ENCODE assay signal across 8 cellular contexts in the genomic region with DNA sequence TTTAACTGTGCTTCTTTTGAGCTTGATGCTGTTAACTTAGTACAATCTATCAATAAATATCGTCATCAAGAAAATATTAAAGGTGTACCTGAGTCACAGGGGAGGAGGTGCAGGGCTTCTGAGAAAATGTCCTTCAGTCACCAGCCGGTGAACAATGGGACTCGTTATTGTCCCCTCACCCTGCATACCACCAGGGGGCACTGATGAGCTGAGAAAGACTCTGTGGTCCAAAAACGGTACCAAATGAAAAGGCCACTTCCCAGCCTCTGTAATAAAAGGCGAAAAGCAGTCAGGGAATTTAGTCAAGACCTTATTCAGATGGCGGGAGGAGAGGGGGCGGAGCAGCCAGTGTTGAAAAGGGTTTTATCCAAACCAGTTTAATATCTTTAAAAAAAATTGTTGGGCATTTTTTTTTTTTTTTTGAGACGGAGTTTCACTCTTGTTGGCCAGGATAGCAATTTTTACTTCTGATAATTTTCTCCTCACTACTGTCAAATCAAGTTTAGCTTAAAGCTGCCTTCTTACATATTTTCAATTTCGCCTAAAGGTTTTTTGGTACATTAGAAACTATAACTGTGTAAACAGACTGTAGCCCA.
DNase-seq lines count a peak whose midpoint lies in the region; ATAC-seq and TF ChIP-seq lines count a peak whose summit lies in the region.

No MANE protein-coding gene starts in this region.

- in situ Hi-C loops in T47D (cut with HindIII; ENCODE audit: low pct_unique_long_range_greater_than_20kb, low sequenced_read_pairs), result no loop called here

- DNase-seq in AG04449 (ENCODE audit: low read depth, low spot score) (no peak), GM03348 (ENCODE audit: low spot score) (peak; percentile 85), OCI-M1 (lab: John Stamatoyannopoulos, UW) (peak; percentile 69), T47D (ENCODE audit: low read depth in 1 of 2, low spot score in 1 of 2) (peak; percentile 65 to 69), left lobe of liver (ENCODE audit: low spot score) (peak; percentile 58)
- DNase-seq in stimulated activated CD8-positive, alpha-beta memory T cell treated with anti-CD3 and anti-CD28 coated beads, Interleukin-4, amount 100 ng/mL, for 48 hours, result peak; percentile 79
- DNase-seq in effector CD8-positive, alpha-beta T cell (lab: John Stamatoyannopoulos, UW), result no peak

- ATAC-seq in HG03280 (IDR thresholded peaks at IDR 0.05; ENCODE audit: unreplicated experiment) (peak; percentile 51), left lobe of liver (peak; percentile 93)

- peak; percentile 73 for TF ChIP-seq CTCF in AG04449 (IDR thresholded peaks at IDR 0.05; ENCODE audit: insufficient read depth, low read length, missing control alignments)

- CTCF ChIA-PET in AG04449 (lab: Yijun Ruan, JAX), result interaction anchor here (0.7 to 1.7 kb wide), 10 partner anchors 8 to 568 kb away, joined by 3 to 21 read pairs (median 4); partner anchors contain the start of gene ICE1

- H3K4me3 ChIP-seq in AG04449 (ENCODE audit: low read depth, low read length), result no peak overlapping the region

- POLR2A ChIA-PET in AG04449 (lab: Yijun Ruan, JAX), result no interaction called here

Comparison
In these comparisons a context has a peak if more than half of its experiments do, and no peak if none do; other contexts are left out.
1. DNase-seq: peak in GM03348 (single experiment), OCI-M1 (single experiment), T47D (2 of 2), left lobe of liver (single experiment) and stimulated activated CD8-positive, alpha-beta memory T cell treated with anti-CD3 and anti-CD28 coated beads, Interleukin-4, amount 100 ng/mL, for 48 hours (single experiment); none in AG04449 (single experiment) and effector CD8-positive, alpha-beta T cell (single experiment).